In genomic region chr20:53621482-53622246, GRCh38 we compare ENCODE assay signal across 8 cellular contexts. TPM values are rescaled to one million over a fixed set of nuclear protein-coding genes. Genes with fewer than 3 reads are reported as not detected.
DNase-seq lines count a peak whose midpoint lies in the region; ATAC-seq, FAIRE-seq and TF ChIP-seq lines count a peak whose summit lies in the region.

No MANE protein-coding gene starts in this region.

- peak overlapping the region; percentile 28; the same call in 1 of the 2 replicates for H2BK5ac ChIP-seq in H1 (ENCODE audit: low read depth, low read length)

- H3K4me3 ChIP-seq in H1 (ENCODE audit: extremely low read depth in 1 of 4, insufficient read depth in 2 of 4, low read depth in 3 of 4, low read length in 4 of 4) (no peak overlapping the region), mucosa of stomach (ENCODE audit: low read length) (no peak overlapping the region)

- no peak for TF ChIP-seq RAD21 in H1 (IDR thresholded peaks at IDR 0.05 in 1 of 2, conservative IDR thresholded peaks at IDR 0.05 in 1 of 2; ENCODE audit: low read depth in 2 of 2, low read length in 2 of 2)

- FAIRE-seq in H1 (lab: Jason Lieb, UNC) = no peak

- no peak for TF ChIP-seq POLR2A in H1 (IDR thresholded peaks at IDR 0.05; ENCODE audit: control extremely low read depth in 1 of 2, low read depth in 2 of 2, low read length in 2 of 2)

- H3K23me2 ChIP-seq in H1 (ENCODE audit: low read depth, low read length) = no peaks in the 10 kb centered on the region

- no peaks in the 10 kb centered on the region for H3K79me2 ChIP-seq in H1 (ENCODE audit: control insufficient read depth in 1 of 2, insufficient read depth in 2 of 2, low read length in 2 of 2)

- peak overlapping the region; percentile 79 for H2AFZ ChIP-seq in H1 (ENCODE audit: low read length)

- no peak overlapping the region for H3K18ac ChIP-seq in H1 (ENCODE audit: extremely low read depth, low read length)

- no peak overlapping the region for H3K4ac ChIP-seq in H1 (replicated peaks; ENCODE audit: insufficient read length, low read depth, low read length)

- H3K9ac ChIP-seq in H1 (replicated peaks in 1 of 4; ENCODE audit: extremely low read depth in 1 of 4, low read depth in 3 of 4, low read length in 3 of 4) (no peak overlapping the region), mucosa of stomach (ENCODE audit: low read length) (peak overlapping the region; percentile 84)

- CTCF ChIA-PET in H1 (lab: Charles Lee; ENCODE audit: partially characterized antibody) = interaction anchor here (0.6 to 2.1 kb wide), 5 partner anchors 19 to 318 kb away, joined by 3 to 8 read pairs (median 4); no protein-coding TSS in a partner anchor

- no peak overlapping the region for H3K27ac ChIP-seq in H1 (ENCODE audit: low read depth, low read length)

- no peak overlapping the region for H2BK15ac ChIP-seq in H1 (ENCODE audit: low read length)

- H4K5ac ChIP-seq in H1 (ENCODE audit: insufficient read length, low read depth, low read length) = peak overlapping the region; percentile 27

- no peak overlapping the region for H3K4me2 ChIP-seq in H1 (ENCODE audit: insufficient read depth in 1 of 2, low read depth in 2 of 2, low read length in 2 of 2)

- no peak for TF ChIP-seq CTCF in H1 (IDR thresholded peaks at IDR 0.05; ENCODE audit: control extremely low read depth in 1 of 3, insufficient read depth in 1 of 3, low read depth in 1 of 3, low read length in 3 of 3)

- H4K8ac ChIP-seq in H1 (ENCODE audit: extremely low read depth, insufficient read depth, low read length) = peak overlapping the region; percentile 9; the same call in 1 of the 2 replicates

- ATAC-seq in HG02885 (IDR thresholded peaks at IDR 0.05; ENCODE audit: poor library complexity, unreplicated experiment) (peak; percentile 45), SK-N-SH treated with all-trans-retinoic acid at 6 μM for 48 hours (peak; percentile 72), GM19035 (IDR thresholded peaks at IDR 0.05; ENCODE audit: unreplicated experiment) (no peak)

- no peak overlapping the region for H2AK5ac ChIP-seq in H1 (ENCODE audit: low read depth, low read length)

- H3K9me3 ChIP-seq in H1 (ENCODE audit: insufficient read depth in 2 of 2, low read depth in 1 of 2, low read length in 1 of 2) (no peaks in the 10 kb centered on the region), mucosa of stomach (ENCODE audit: control insufficient read depth, low read length) (no peaks in the 10 kb centered on the region)

- 83% methylated on average over 9 of the region's 9 CpGs; no CpG with 5 or more reads in 1 of the 2 experiments for WGBS in H1 (ENCODE audit: extremely low coverage in 1 of 2, insufficient coverage in 1 of 2, insufficient read length in 1 of 2, insufficient replicate concordance in 2 of 2, low coverage in 1 of 2, low lambda C conversion rate in 2 of 2, missing lambda C conversion rate in 1 of 2), 2 experiments

- H4K91ac ChIP-seq in H1 (replicated peaks; ENCODE audit: insufficient read length, low read length) = peak overlapping the region; percentile 14

- H3K56ac ChIP-seq in H1 (replicated peaks; ENCODE audit: insufficient read length, low read depth, low read length) = no peak overlapping the region

- peak; percentile 46 for DNase-seq in CD1c-positive myeloid dendritic cell (ENCODE audit: extremely low spot score)
- peak in 1 of 2 experiments; percentile 57 for DNase-seq in H1 (ENCODE audit: low read depth in 1 of 2, low spot score in 2 of 2)
- DNase-seq in SK-N-DZ (ENCODE audit: low spot score) = no peak
- DNase-seq in activated gamma-delta T cell (lab: John Stamatoyannopoulos, UW) = no peak

- H3K27me3 ChIP-seq in H1 (replicated peaks in 1 of 4; ENCODE audit: control insufficient read depth in 3 of 4, extremely low read depth in 1 of 4, insufficient read depth in 3 of 4, low read length in 3 of 4) = no peaks in the 10 kb centered on the region
- no peaks in the 10 kb centered on the region for H3K27me3 ChIP-seq in mucosa of stomach (ENCODE audit: control insufficient read depth, insufficient read depth, low read length)

- no peaks in the 10 kb centered on the region for H4K20me1 ChIP-seq in H1 (replicated peaks in 1 of 2; ENCODE audit: control insufficient read depth in 1 of 2, insufficient read depth in 2 of 2, low read length in 2 of 2)

- no peaks in the 10 kb centered on the region for H3K79me1 ChIP-seq in H1 (ENCODE audit: low read depth, low read length)

- no peak overlapping the region for H3K14ac ChIP-seq in H1 (ENCODE audit: insufficient read length)

- H3K36me3 ChIP-seq in H1 (ENCODE audit: control insufficient read depth in 2 of 4, insufficient read depth in 4 of 4, low read length in 3 of 4) = no peaks in the 10 kb centered on the region
- no peaks in the 10 kb centered on the region for H3K36me3 ChIP-seq in mucosa of stomach (ENCODE audit: control insufficient read depth, insufficient read depth, low read length)

- H3K4me1 ChIP-seq in H1 (replicated peaks in 1 of 4; ENCODE audit: control insufficient read depth in 3 of 4, insufficient read depth in 4 of 4, low read length in 3 of 4) = peaks cover 4 to 11% (median 9%) of the 10 kb centered on the region in 4 experiments; a peak in 6 of 7 replicates
- H3K4me1 ChIP-seq in mucosa of stomach (ENCODE audit: control insufficient read depth, insufficient read depth, low read length) = peaks cover 36% of the 10 kb centered on the region

- H2BK20ac ChIP-seq in H1 (ENCODE audit: low read length) = peak overlapping the region; percentile 62; the same call in 1 of the 2 replicates

- H2BK120ac ChIP-seq in H1 (replicated peaks; ENCODE audit: low read depth, low read length) = no peak overlapping the region

- no peak for TF ChIP-seq EP300 in H1 (IDR thresholded peaks at IDR 0.05; ENCODE audit: borderline replicate concordance in 1 of 2, low read depth in 2 of 2, low read length in 2 of 2)

- H3K23ac ChIP-seq in H1 (ENCODE audit: insufficient read length) = no peak overlapping the region

- no peak overlapping the region for H2BK12ac ChIP-seq in H1 (ENCODE audit: low read depth, low read length)

- POLR2A ChIA-PET in H1 (lab: Charles Lee; ENCODE audit: partially characterized antibody) = interaction anchor here (0.9 to 1.8 kb wide), 4 partner anchors 12 to 39 kb away, joined by 3 to 5 read pairs (median 4); no protein-coding TSS in a partner anchor

TF ChIP-seq in SK-N-SH treated with all-trans-retinoic acid at 6 μM for 48 hours, 23 proteins besides CTCF, POLR2A, EP300 and RAD21 (continues in another document):
- no peak for TF ChIP-seq RARB (CRISPR knock-in tag; IDR thresholded peaks at IDR 0.05)
- no peak for TF ChIP-seq ZNF70 (CRISPR knock-in tag; IDR thresholded peaks at IDR 0.05)
- TF ChIP-seq ZNF565 (CRISPR knock-in tag; conservative IDR thresholded peaks at IDR 0.05; ENCODE audit: low read depth) = no peak
- TF ChIP-seq CSRNP3 (CRISPR knock-in tag; IDR thresholded peaks at IDR 0.05) = no peak
- TF ChIP-seq SNAI2 (CRISPR knock-in tag; IDR thresholded peaks at IDR 0.05) = no peak

TF ChIP-seq in H1, 55 proteins besides CTCF, POLR2A, EP300 and RAD21 (continues in another document):
- no peak for TF ChIP-seq TCF12 (IDR thresholded peaks at IDR 0.05; ENCODE audit: low read depth, low read length)
- no peak for TF ChIP-seq CBX8 (IDR thresholded peaks at IDR 0.05; ENCODE audit: borderline replicate concordance, low read depth, low read length)
- no peak for TF ChIP-seq CREB1 (IDR thresholded peaks at IDR 0.05)
- TF ChIP-seq ATF3 (IDR thresholded peaks at IDR 0.05; ENCODE audit: insufficient read depth, low read depth, low read length) = no peak
- no peak for TF ChIP-seq ASH2L (IDR thresholded peaks at IDR 0.05; ENCODE audit: low read length)

RNA-seq across cellular contexts. Expression of gene ZNF217, which starts 28.0 kb away (rescaled TPM):
- 87.9 and 89.8 TPM in 2 replicates for total RNA-seq in H1 (2021; fragmentation: NEBNext Ultra II Directional; extraction: Animal tissue kit (Norgen Biotek cat#: 25700))
- 14.3 and 15.3 TPM in 2 replicates for polyA plus RNA-seq in H1 (2011; rRNA removed)
- 20.7 TPM for polyA plus RNA-seq in H1 (2011; cell fraction: cytosol; rRNA removed)
- 26.5 TPM for polyA plus RNA-seq in H1 (2011; cell fraction: nucleus; rRNA removed)
- 30.3 to 46.0 TPM (median 35.4 TPM) in 4 replicates for polyA plus RNA-seq in H1 (2012, experiment 1 of 2)
- polyA plus RNA-seq in H1 (2012, experiment 2 of 2) = 3.0 TPM
- polyA plus RNA-seq in H1 (2013, experiment 1 of 2) = 30.9 TPM
- polyA plus RNA-seq in H1 (2013, experiment 2 of 2) = 30.1 TPM
- 73.4 and 80.4 TPM in 2 replicates for polyA minus RNA-seq in H1 (2011; rRNA and poly(A)+ RNA removed)
- polyA minus RNA-seq in H1 (2011; cell fraction: cytosol; rRNA and poly(A)+ RNA removed) = 52.0 TPM
- 43.5 TPM for polyA minus RNA-seq in H1 (2011; cell fraction: nucleus; rRNA and poly(A)+ RNA removed)
- 9.8 and 10.8 TPM in 2 replicates for polyA plus RNA-seq in SK-N-DZ (2014; cell fraction: cytosol; rRNA removed)
- polyA plus RNA-seq in SK-N-DZ (2014; cell fraction: nucleus; rRNA removed) = 9.4 and 19.0 TPM in 2 replicates
